ENCODE assay signal across 1 cellular context in the genomic region with DNA sequence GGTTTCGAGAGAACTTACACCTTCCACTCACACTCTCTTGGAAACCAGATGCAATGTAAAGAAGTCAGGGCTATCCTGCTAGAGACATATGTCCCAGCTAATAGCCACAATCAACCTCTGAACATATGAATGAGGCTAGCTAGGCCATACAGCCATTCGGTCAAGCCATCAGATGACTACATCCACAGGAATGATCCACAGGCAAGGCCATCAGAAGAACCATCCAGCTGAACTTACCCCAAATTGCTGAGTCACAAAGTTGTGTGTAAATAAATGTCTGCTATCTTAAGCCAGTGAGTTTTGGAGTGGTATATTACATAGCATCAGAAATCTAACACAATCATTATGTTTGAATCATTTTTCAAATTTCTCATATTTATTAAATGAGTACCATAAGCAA.
TF ChIP-seq lines count a peak whose summit lies in the region.

No MANE protein-coding gene starts in this region.

TF ChIP-seq in K562, 482 proteins besides CTCF, POLR2A, EP300 and RAD21 (continues in another document):
- TF ChIP-seq, protein P1, sequence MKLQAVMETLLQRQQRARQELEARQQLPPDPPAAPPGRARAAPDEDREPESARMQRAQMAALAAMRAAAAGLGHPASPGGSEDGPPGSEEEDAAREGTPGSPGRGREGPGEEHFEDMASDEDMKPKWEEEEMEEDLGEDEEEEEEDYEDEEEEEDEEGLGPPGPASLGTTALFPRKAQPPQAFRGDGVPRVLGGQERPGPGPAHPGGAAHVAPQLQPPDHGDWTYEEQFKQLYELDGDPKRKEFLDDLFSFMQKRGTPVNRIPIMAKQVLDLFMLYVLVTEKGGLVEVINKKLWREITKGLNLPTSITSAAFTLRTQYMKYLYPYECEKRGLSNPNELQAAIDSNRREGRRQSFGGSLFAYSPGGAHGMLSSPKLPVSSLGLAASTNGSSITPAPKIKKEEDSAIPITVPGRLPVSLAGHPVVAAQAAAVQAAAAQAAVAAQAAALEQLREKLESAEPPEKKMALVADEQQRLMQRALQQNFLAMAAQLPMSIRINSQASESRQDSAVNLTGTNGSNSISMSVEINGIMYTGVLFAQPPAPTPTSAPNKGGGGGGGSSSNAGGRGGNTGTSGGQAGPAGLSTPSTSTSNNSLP (IDR thresholded peaks at IDR 0.05; ENCODE audit: borderline replicate concordance, low read depth, low read length), result 0 out of 2 replicates have a peak, but pooled peaks have one; percentile 22
- TF ChIP-seq ATF1 (CRISPR knock-in tag; IDR thresholded peaks at IDR 0.05) (no peak), ATF1 (tag; IDR thresholded peaks at IDR 0.05) (no peak), ZNF12 (CRISPR knock-in tag; IDR thresholded peaks at IDR 0.05) (no peak), THRAP3 (IDR thresholded peaks at IDR 0.05; ENCODE audit: borderline replicate concordance) (no peak), NUFIP1 (IDR thresholded peaks at IDR 0.05; ENCODE audit: partially characterized antibody) (no peak), ZNF707 (CRISPR knock-in tag; conservative IDR thresholded peaks at IDR 0.05) (no peak), FOXK2 (conservative IDR thresholded peaks at IDR 0.05 in 1 of 2, IDR thresholded peaks at IDR 0.05 in 1 of 2; ENCODE audit: low read depth in 2 of 2) (peak in 1 of 2 experiments; percentile 41; a peak in 1 of 4 replicates), PRPF4 (IDR thresholded peaks at IDR 0.05; ENCODE audit: insufficient read depth, low read depth, low read length, poor library complexity, severe bottlenecking) (no peak), ZNF184 (CRISPR knock-in tag; IDR thresholded peaks at IDR 0.05) (no peak), EZH2 (IDR thresholded peaks at IDR 0.05; ENCODE audit: borderline replicate concordance, low read depth, low read length) (no peak), MEIS2 (IDR thresholded peaks at IDR 0.05; ENCODE audit: partially characterized antibody) (no peak), TBP (optimal IDR thresholded peaks at IDR 0.05; ENCODE audit: low read depth, low read length) (no peak), ZNF282 (CRISPR knock-in tag; IDR thresholded peaks at IDR 0.05) (no peak), TBL1XR1 (IDR thresholded peaks at IDR 0.05; ENCODE audit: low read length in 2 of 2) (no peak), MAFK (IDR thresholded peaks at IDR 0.05; ENCODE audit: low read length) (peak; percentile 88), ZKSCAN3 (CRISPR knock-in tag; IDR thresholded peaks at IDR 0.05) (no peak), CCAR2 (IDR thresholded peaks at IDR 0.05; ENCODE audit: low read depth, low read length) (no peak), KDM5B (IDR thresholded peaks at IDR 0.05; ENCODE audit: insufficient replicate concordance, low read depth, low read length) (no peak), CTBP1 (IDR thresholded peaks at IDR 0.05; ENCODE audit: borderline replicate concordance) (peak; percentile 44; the same call in 1 of the 2 replicates), NFE2 (IDR thresholded peaks at IDR 0.05; ENCODE audit: low read depth) (peak; percentile 94), ZNF79 (CRISPR knock-in tag; IDR thresholded peaks at IDR 0.05; ENCODE audit: low read depth) (no peak), ZNF668 (CRISPR knock-in tag; IDR thresholded peaks at IDR 0.05) (no peak), ZNF217 (CRISPR knock-in tag; IDR thresholded peaks at IDR 0.05) (no peak), ZNF224 (CRISPR knock-in tag; IDR thresholded peaks at IDR 0.05) (no peak), ZNF586 (CRISPR knock-in tag; conservative IDR thresholded peaks at IDR 0.05) (no peak), GATA2 (CRISPR knock-in tag; IDR thresholded peaks at IDR 0.05) (no peak), KAT7 (CRISPR knock-in tag; IDR thresholded peaks at IDR 0.05; ENCODE audit: borderline replicate concordance) (no peak), HIVEP1 (CRISPR knock-in tag; IDR thresholded peaks at IDR 0.05) (no peak), SMAD4 (CRISPR knock-in tag; conservative IDR thresholded peaks at IDR 0.05) (no peak), BACH1 (tag; IDR thresholded peaks at IDR 0.05) (peak; percentile 92; the same call in 1 of the 2 replicates), ZNF232 (CRISPR knock-in tag; IDR thresholded peaks at IDR 0.05) (no peak)
- TF ChIP-seq, protein P2, sequence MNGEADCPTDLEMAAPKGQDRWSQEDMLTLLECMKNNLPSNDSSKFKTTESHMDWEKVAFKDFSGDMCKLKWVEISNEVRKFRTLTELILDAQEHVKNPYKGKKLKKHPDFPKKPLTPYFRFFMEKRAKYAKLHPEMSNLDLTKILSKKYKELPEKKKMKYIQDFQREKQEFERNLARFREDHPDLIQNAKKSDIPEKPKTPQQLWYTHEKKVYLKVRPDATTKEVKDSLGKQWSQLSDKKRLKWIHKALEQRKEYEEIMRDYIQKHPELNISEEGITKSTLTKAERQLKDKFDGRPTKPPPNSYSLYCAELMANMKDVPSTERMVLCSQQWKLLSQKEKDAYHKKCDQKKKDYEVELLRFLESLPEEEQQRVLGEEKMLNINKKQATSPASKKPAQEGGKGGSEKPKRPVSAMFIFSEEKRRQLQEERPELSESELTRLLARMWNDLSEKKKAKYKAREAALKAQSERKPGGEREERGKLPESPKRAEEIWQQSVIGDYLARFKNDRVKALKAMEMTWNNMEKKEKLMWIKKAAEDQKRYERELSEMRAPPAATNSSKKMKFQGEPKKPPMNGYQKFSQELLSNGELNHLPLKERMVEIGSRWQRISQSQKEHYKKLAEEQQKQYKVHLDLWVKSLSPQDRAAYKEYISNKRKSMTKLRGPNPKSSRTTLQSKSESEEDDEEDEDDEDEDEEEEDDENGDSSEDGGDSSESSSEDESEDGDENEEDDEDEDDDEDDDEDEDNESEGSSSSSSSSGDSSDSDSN (IDR thresholded peaks at IDR 0.05; ENCODE audit: borderline replicate concordance in 1 of 2, low read depth in 2 of 2, low read length in 2 of 2), result no peak
- TF ChIP-seq, protein P3, sequence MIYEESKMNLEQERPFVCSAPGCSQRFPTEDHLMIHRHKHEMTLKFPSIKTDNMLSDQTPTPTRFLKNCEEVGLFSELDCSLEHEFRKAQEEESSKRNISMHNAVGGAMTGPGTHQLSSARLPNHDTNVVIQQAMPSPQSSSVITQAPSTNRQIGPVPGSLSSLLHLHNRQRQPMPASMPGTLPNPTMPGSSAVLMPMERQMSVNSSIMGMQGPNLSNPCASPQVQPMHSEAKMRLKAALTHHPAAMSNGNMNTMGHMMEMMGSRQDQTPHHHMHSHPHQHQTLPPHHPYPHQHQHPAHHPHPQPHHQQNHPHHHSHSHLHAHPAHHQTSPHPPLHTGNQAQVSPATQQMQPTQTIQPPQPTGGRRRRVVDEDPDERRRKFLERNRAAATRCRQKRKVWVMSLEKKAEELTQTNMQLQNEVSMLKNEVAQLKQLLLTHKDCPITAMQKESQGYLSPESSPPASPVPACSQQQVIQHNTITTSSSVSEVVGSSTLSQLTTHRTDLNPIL (CRISPR knock-in tag; IDR thresholded peaks at IDR 0.05), result no peak
- TF ChIP-seq, protein P4, sequence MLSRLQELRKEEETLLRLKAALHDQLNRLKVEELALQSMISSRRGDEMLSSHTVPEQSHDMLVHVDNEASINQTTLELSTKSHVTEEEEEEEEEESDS (CRISPR knock-in tag; IDR thresholded peaks at IDR 0.05), result no peak
- TF ChIP-seq, protein P5, sequence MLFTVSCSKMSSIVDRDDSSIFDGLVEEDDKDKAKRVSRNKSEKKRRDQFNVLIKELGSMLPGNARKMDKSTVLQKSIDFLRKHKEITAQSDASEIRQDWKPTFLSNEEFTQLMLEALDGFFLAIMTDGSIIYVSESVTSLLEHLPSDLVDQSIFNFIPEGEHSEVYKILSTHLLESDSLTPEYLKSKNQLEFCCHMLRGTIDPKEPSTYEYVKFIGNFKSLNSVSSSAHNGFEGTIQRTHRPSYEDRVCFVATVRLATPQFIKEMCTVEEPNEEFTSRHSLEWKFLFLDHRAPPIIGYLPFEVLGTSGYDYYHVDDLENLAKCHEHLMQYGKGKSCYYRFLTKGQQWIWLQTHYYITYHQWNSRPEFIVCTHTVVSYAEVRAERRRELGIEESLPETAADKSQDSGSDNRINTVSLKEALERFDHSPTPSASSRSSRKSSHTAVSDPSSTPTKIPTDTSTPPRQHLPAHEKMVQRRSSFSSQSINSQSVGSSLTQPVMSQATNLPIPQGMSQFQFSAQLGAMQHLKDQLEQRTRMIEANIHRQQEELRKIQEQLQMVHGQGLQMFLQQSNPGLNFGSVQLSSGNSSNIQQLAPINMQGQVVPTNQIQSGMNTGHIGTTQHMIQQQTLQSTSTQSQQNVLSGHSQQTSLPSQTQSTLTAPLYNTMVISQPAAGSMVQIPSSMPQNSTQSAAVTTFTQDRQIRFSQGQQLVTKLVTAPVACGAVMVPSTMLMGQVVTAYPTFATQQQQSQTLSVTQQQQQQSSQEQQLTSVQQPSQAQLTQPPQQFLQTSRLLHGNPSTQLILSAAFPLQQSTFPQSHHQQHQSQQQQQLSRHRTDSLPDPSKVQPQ (CRISPR knock-in tag; IDR thresholded peaks at IDR 0.05; ENCODE audit: borderline replicate concordance), result no peak
- TF ChIP-seq, protein P6, sequence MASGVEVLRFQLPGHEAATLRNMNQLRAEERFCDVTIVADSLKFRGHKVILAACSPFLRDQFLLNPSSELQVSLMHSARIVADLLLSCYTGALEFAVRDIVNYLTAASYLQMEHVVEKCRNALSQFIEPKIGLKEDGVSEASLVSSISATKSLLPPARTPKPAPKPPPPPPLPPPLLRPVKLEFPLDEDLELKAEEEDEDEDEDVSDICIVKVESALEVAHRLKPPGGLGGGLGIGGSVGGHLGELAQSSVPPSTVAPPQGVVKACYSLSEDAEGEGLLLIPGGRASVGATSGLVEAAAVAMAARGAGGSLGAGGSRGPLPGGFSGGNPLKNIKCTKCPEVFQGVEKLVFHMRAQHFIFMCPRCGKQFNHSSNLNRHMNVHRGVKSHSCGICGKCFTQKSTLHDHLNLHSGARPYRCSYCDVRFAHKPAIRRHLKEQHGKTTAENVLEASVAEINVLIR (CRISPR knock-in tag; IDR thresholded peaks at IDR 0.05), result no peak
- TF ChIP-seq, protein P7, sequence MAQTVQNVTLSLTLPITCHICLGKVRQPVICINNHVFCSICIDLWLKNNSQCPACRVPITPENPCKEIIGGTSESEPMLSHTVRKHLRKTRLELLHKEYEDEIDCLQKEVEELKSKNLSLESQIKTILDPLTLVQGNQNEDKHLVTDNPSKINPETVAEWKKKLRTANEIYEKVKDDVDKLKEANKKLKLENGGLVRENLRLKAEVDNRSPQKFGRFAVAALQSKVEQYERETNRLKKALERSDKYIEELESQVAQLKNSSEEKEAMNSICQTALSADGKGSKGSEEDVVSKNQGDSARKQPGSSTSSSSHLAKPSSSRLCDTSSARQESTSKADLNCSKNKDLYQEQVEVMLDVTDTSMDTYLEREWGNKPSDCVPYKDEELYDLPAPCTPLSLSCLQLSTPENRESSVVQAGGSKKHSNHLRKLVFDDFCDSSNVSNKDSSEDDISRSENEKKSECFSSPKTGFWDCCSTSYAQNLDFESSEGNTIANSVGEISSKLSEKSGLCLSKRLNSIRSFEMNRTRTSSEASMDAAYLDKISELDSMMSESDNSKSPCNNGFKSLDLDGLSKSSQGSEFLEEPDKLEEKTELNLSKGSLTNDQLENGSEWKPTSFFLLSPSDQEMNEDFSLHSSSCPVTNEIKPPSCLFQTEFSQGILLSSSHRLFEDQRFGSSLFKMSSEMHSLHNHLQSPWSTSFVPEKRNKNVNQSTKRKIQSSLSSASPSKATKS (CRISPR knock-in tag; IDR thresholded peaks at IDR 0.05), result no peak
- TF ChIP-seq, protein P8, sequence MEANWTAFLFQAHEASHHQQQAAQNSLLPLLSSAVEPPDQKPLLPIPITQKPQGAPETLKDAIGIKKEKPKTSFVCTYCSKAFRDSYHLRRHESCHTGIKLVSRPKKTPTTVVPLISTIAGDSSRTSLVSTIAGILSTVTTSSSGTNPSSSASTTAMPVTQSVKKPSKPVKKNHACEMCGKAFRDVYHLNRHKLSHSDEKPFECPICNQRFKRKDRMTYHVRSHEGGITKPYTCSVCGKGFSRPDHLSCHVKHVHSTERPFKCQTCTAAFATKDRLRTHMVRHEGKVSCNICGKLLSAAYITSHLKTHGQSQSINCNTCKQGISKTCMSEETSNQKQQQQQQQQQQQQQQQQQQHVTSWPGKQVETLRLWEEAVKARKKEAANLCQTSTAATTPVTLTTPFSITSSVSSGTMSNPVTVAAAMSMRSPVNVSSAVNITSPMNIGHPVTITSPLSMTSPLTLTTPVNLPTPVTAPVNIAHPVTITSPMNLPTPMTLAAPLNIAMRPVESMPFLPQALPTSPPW (CRISPR knock-in tag; IDR thresholded peaks at IDR 0.05), result no peak
- TF ChIP-seq, protein P9, sequence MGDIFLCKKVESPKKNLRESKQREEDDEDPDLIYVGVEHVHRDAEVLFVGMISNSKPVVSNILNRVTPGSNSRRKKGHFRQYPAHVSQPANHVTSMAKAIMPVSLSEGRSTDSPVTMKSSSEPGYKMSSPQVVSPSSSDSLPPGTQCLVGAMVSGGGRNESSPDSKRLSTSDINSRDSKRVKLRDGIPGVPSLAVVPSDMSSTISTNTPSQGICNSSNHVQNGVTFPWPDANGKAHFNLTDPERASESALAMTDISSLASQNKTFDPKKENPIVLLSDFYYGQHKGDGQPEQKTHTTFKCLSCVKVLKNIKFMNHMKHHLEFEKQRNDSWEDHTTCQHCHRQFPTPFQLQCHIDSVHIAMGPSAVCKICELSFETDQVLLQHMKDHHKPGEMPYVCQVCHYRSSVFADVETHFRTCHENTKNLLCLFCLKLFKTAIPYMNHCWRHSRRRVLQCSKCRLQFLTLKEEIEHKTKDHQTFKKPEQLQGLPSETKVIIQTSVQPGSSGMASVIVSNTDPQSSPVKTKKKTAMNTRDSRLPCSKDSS (IDR thresholded peaks at IDR 0.05; ENCODE audit: low read depth, partially characterized antibody), result no peak
- TF ChIP-seq, protein P10, sequence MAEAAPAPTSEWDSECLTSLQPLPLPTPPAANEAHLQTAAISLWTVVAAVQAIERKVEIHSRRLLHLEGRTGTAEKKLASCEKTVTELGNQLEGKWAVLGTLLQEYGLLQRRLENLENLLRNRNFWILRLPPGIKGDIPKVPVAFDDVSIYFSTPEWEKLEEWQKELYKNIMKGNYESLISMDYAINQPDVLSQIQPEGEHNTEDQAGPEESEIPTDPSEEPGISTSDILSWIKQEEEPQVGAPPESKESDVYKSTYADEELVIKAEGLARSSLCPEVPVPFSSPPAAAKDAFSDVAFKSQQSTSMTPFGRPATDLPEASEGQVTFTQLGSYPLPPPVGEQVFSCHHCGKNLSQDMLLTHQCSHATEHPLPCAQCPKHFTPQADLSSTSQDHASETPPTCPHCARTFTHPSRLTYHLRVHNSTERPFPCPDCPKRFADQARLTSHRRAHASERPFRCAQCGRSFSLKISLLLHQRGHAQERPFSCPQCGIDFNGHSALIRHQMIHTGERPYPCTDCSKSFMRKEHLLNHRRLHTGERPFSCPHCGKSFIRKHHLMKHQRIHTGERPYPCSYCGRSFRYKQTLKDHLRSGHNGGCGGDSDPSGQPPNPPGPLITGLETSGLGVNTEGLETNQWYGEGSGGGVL (CRISPR knock-in tag; IDR thresholded peaks at IDR 0.05), result no peak
- TF ChIP-seq, protein P11, sequence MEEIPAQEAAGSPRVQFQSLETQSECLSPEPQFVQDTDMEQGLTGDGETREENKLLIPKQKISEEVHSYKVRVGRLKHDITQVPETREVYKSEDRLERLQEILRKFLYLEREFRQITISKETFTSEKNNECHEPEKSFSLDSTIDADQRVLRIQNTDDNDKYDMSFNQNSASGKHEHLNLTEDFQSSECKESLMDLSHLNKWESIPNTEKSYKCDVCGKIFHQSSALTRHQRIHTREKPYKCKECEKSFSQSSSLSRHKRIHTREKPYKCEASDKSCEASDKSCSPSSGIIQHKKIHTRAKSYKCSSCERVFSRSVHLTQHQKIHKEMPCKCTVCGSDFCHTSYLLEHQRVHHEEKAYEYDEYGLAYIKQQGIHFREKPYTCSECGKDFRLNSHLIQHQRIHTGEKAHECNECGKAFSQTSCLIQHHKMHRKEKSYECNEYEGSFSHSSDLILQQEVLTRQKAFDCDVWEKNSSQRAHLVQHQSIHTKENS (CRISPR knock-in tag; IDR thresholded peaks at IDR 0.05), result no peak
